In genomic region chr3:40566699-40567098, GRCh38 we compare ENCODE assay signal across 26 cellular contexts.
"Had no signal": no experiment of that assay in that cellular context is flagged by ENCODE, and none has a peak within 500 bp of the region (broad histone marks: within the 10 kb centered on the region; RNA-seq: fewer than 3 reads in every experiment).

No MANE protein-coding gene starts in this region.

- H3K27me3 ChIP-seq: pancreas, upper lobe of left lung, vagina had no signal

- H3K27me3 Mint-ChIP-seq: activated T-cell treated with anti-CD3 and anti-CD28 coated beads, Interleukin-2, amount 50 U/mL, for 24 hours had no signal

- H3K4me3 ChIP-seq: pancreas, prostate gland, skin epidermis, upper lobe of left lung, vagina had no signal

- H3K36me3 ChIP-seq: pancreas, prostate gland, upper lobe of left lung, vagina had no signal

- DNase-seq: activated CD4-positive, alpha-beta T cell treated with anti-CD3 and anti-CD28 coated beads for 48 hours; activated CD4-positive, alpha-beta T cell treated with anti-CD3 and anti-CD28 coated beads, Interleukin-2, amount 50 U/mL, for 48 hours; activated CD8-positive, alpha-beta memory T cell treated with anti-CD3 and anti-CD28 coated beads, Interleukin-2, amount 50 U/mL, for 4 hours; activated naive CD8-positive, alpha-beta T cell treated with anti-CD3 and anti-CD28 coated beads, Interleukin-2, amount 50 U/mL, for 24 hours; activated T-cell treated with anti-CD3 and anti-CD28 coated beads, Interleukin-2, amount 50 U/mL, for 24 hours; amygdala; mammary epithelial cell; naive B cell; nucleus accumbens; pancreas; retina; stimulated activated CD4-positive, alpha-beta T cell treated with anti-CD3 and anti-CD28 coated beads, Interleukin-12 subunit alpha, Interleukin-12 subunit beta, amount 100 ng/mL, for 4 hours; stimulated activated CD4-positive, alpha-beta T cell treated with anti-CD3 and anti-CD28 coated beads, Interleukin-4, amount 100 ng/mL, for 24 hours; upper lobe of left lung had no signal

- H3K9me3 Mint-ChIP-seq: activated naive CD4-positive, alpha-beta T cell treated with anti-CD3 and anti-CD28 coated beads, Interleukin-2, amount 50 U/mL, for 24 hours; activated naive CD8-positive, alpha-beta T cell treated with anti-CD3 and anti-CD28 coated beads, Interleukin-2, amount 50 U/mL, for 24 hours; central memory CD8-positive, alpha-beta T cell; stimulated activated effector memory CD8-positive, alpha-beta T cell treated with anti-CD3 and anti-CD28 coated beads, Interleukin-12 subunit alpha, Interleukin-12 subunit beta, amount 100 ng/mL, for 72 hours; stimulated activated naive CD8-positive, alpha-beta T cell treated with anti-CD3 and anti-CD28 coated beads, Interleukin-15, Interleukin-2, amounts not matched to agents 100 ng/mL and 50 ng/mL, for 24 hours had no signal

- H3K36me3 Mint-ChIP-seq: stimulated activated effector memory CD8-positive, alpha-beta T cell treated with anti-CD3 and anti-CD28 coated beads, Interleukin-12 subunit alpha, Interleukin-12 subunit beta, amount 100 ng/mL, for 72 hours had no signal

- ATAC-seq: activated CD4-positive, CD25-positive, alpha-beta regulatory T cell treated with anti-CD3 and anti-CD28 coated beads, Interleukin-2, amount 50 U/mL, for 24 hours; activated naive CD8-positive, alpha-beta T cell treated with anti-CD3 and anti-CD28 coated beads, Interleukin-2, amount 50 U/mL, for 24 hours; pancreas; sciatic nerve; stimulated activated effector memory CD8-positive, alpha-beta T cell treated with anti-CD3 and anti-CD28 coated beads, Interleukin-12 subunit alpha, Interleukin-12 subunit beta, amount 100 ng/mL, for 72 hours had no signal

- H3K4me3 Mint-ChIP-seq: activated naive CD4-positive, alpha-beta T cell treated with anti-CD3 and anti-CD28 coated beads, Interleukin-2, amount 50 U/mL, for 24 hours; activated naive CD8-positive, alpha-beta T cell treated with anti-CD3 and anti-CD28 coated beads, Interleukin-2, amount 50 U/mL, for 24 hours; activated T-cell treated with anti-CD3 and anti-CD28 coated beads, Interleukin-2, amount 50 U/mL, for 24 hours; central memory CD8-positive, alpha-beta T cell; dendritic cell treated with granulocyte-macrophage colony-stimulating factor and Interleukin-4, amounts not matched to agents 40 ng/mL and 50 ng/mL, for 4 days; mesothelial cell of epicardium; naive B cell; stimulated activated effector memory CD8-positive, alpha-beta T cell treated with anti-CD3 and anti-CD28 coated beads, Interleukin-12 subunit alpha, Interleukin-12 subunit beta, amount 100 ng/mL, for 72 hours; stimulated activated naive CD8-positive, alpha-beta T cell treated with anti-CD3 and anti-CD28 coated beads, Interleukin-15, Interleukin-2, amounts not matched to agents 100 ng/mL and 50 ng/mL, for 24 hours had no signal

- H3K9me3 ChIP-seq: pancreas, prostate gland, upper lobe of left lung, vagina had no signal

- H3K27ac ChIP-seq: epithelial cell of prostate, pancreas, prostate gland, skin epidermis, upper lobe of left lung, vagina had no signal

- H3K4me1 Mint-ChIP-seq: activated naive CD4-positive, alpha-beta T cell treated with anti-CD3 and anti-CD28 coated beads, Interleukin-2, amount 50 U/mL, for 24 hours; activated naive CD8-positive, alpha-beta T cell treated with anti-CD3 and anti-CD28 coated beads, Interleukin-2, amount 50 U/mL, for 24 hours; central memory CD8-positive, alpha-beta T cell; naive B cell; stimulated activated effector memory CD8-positive, alpha-beta T cell treated with anti-CD3 and anti-CD28 coated beads, Interleukin-12 subunit alpha, Interleukin-12 subunit beta, amount 100 ng/mL, for 72 hours had no signal

- H3K4me1 ChIP-seq: pancreas, prostate gland, upper lobe of left lung, vagina had no signal

- H3K27ac Mint-ChIP-seq: activated naive CD4-positive, alpha-beta T cell treated with anti-CD3 and anti-CD28 coated beads, Interleukin-2, amount 50 U/mL, for 24 hours; activated naive CD8-positive, alpha-beta T cell treated with anti-CD3 and anti-CD28 coated beads, Interleukin-2, amount 50 U/mL, for 24 hours; activated T-cell treated with anti-CD3 and anti-CD28 coated beads, Interleukin-2, amount 50 U/mL, for 24 hours; dendritic cell treated with granulocyte-macrophage colony-stimulating factor and Interleukin-4, amounts not matched to agents 40 ng/mL and 50 ng/mL, for 4 days; mesothelial cell of epicardium; naive B cell; stimulated activated effector memory CD8-positive, alpha-beta T cell treated with anti-CD3 and anti-CD28 coated beads, Interleukin-12 subunit alpha, Interleukin-12 subunit beta, amount 100 ng/mL, for 72 hours; stimulated activated naive CD8-positive, alpha-beta T cell treated with anti-CD3 and anti-CD28 coated beads, Interleukin-15, Interleukin-2, amounts not matched to agents 100 ng/mL and 50 ng/mL, for 24 hours had no signal
